ENCODE assay signal across 9 cellular contexts in genomic region chr11:63608353-63609345, GRCh38. TPM values are rescaled to one million over a fixed set of nuclear protein-coding genes. Genes with fewer than 3 reads are reported as not detected.
DNase-seq lines count a peak whose midpoint lies in the region; ATAC-seq, FAIRE-seq and TF ChIP-seq lines count a peak whose summit lies in the region.
"Had no signal": no experiment of that assay in that cellular context is flagged by ENCODE, and none has a peak within 500 bp of the region (broad histone marks: within the 10 kb centered on the region; RNA-seq: fewer than 3 reads in every experiment).

No MANE protein-coding gene starts in this region.

- ATAC-seq in IMR-90 (ENCODE audit: low read depth) (peak; percentile 61), HepG2 (no peak), GM21737 (IDR thresholded peaks at IDR 0.05; ENCODE audit: unreplicated experiment) (no peak), GM18861 (IDR thresholded peaks at IDR 0.05; ENCODE audit: unreplicated experiment) (no peak)

- H3K36me3 ChIP-seq in IMR-90 (ENCODE audit: control insufficient read depth, insufficient read depth, low read length) (no peaks in the 10 kb centered on the region), mammary epithelial cell (ENCODE audit: insufficient read depth, low read length) (no peaks in the 10 kb centered on the region), HepG2 (replicated peaks in 1 of 2; ENCODE audit: control insufficient read depth in 1 of 2, insufficient read depth in 2 of 2, low read length in 2 of 2) (no peaks in the 10 kb centered on the region)

- H3K23ac ChIP-seq in IMR-90 (ENCODE audit: low read depth, low read length) = 0 out of 2 replicates have a peak overlapping the region, but pooled peaks have one; percentile 3

- H3K9ac ChIP-seq in IMR-90 (ENCODE audit: low read depth, low read length) = no peak overlapping the region
- peak overlapping the region; percentile 10 for H3K9ac ChIP-seq in mammary epithelial cell (ENCODE audit: insufficient read depth, low read length)
- H3K9ac ChIP-seq in HepG2 (ENCODE audit: insufficient read depth, low read depth, low read length) = no peak overlapping the region; the same call in 1 of the 2 replicates

- no peak overlapping the region for H2BK15ac ChIP-seq in IMR-90 (ENCODE audit: low read depth, low read length)

- TF ChIP-seq RAD21 in IMR-90 (IDR thresholded peaks at IDR 0.05; ENCODE audit: low read length) = no peak
- TF ChIP-seq RAD21 in HepG2 (CRISPR knock-in tag; IDR thresholded peaks at IDR 0.05) = no peak

- TF ChIP-seq CTCF in IMR-90 (conservative IDR thresholded peaks at IDR 0.05; ENCODE audit: low read depth, low read length) (no peak), mammary epithelial cell (conservative IDR thresholded peaks at IDR 0.05 in 1 of 2, IDR thresholded peaks at IDR 0.05 in 1 of 2; ENCODE audit: extremely low read depth in 1 of 2, insufficient read depth in 1 of 2, low read depth in 1 of 2, low read length in 2 of 2) (no peak), HepG2 (CRISPR knock-in tag; IDR thresholded peaks at IDR 0.05) (no peak)

- TF ChIP-seq EP300 in HepG2 (IDR thresholded peaks at IDR 0.05; ENCODE audit: low read depth in 2 of 2, low read length in 2 of 2) (no peak), HepG2 (CRISPR knock-in tag; IDR thresholded peaks at IDR 0.05; ENCODE audit: borderline replicate concordance) (no peak)

- H4K20me1 ChIP-seq in IMR-90 (ENCODE audit: insufficient read depth, low read length) = no peaks in the 10 kb centered on the region
- H4K20me1 ChIP-seq in mammary epithelial cell (ENCODE audit: insufficient read depth, low read length) = no peaks in the 10 kb centered on the region
- no peaks in the 10 kb centered on the region for H4K20me1 ChIP-seq in HepG2 (ENCODE audit: insufficient read depth, low read length)

- H3K9me1 ChIP-seq in IMR-90 (ENCODE audit: insufficient read depth, low read length) = no peaks in the 10 kb centered on the region; the same call in 1 of the 2 replicates

- H4K5ac ChIP-seq in IMR-90 (ENCODE audit: low read depth, low read length) = peak overlapping the region; percentile 55

- peak overlapping the region; percentile 36; the same call in 1 of the 2 replicates for H3K4me2 ChIP-seq in IMR-90 (ENCODE audit: low read depth, low read length)
- peak overlapping the region; percentile 55 for H3K4me2 ChIP-seq in mammary epithelial cell (ENCODE audit: insufficient read depth, low read depth, low read length)
- H3K4me2 ChIP-seq in HepG2 (ENCODE audit: low read depth, low read length) = peak overlapping the region; percentile 60

- H2BK5ac ChIP-seq in IMR-90 (ENCODE audit: low read depth, low read length, poor library complexity, severe bottlenecking) = peak overlapping the region; percentile 28

- H3K79me2 ChIP-seq in mammary epithelial cell (ENCODE audit: insufficient read depth, low read length) (no peaks in the 10 kb centered on the region), HepG2 (ENCODE audit: insufficient read depth, low read length) (no peaks in the 10 kb centered on the region)

- H2AFZ ChIP-seq in IMR-90 (replicated peaks; ENCODE audit: low read length, poor library complexity) = no peak overlapping the region
- H2AFZ ChIP-seq in mammary epithelial cell (ENCODE audit: low read depth, low read length) = peak overlapping the region; percentile 60
- no peak overlapping the region for H2AFZ ChIP-seq in HepG2 (ENCODE audit: low read length)

- FAIRE-seq in HepG2 (lab: Jason Lieb, UNC) = no peak

- no CpG with 5 or more reads among the region's 11 CpGs for WGBS in IMR-90 (ENCODE audit: extremely low coverage in 2 of 2, insufficient read length in 1 of 2), 2 experiments
- WGBS in mammary epithelial cell (ENCODE audit: low coverage, missing lambda C conversion rate) = 18% methylated on average over 11 of the region's 11 CpGs
- WGBS in HepG2 (ENCODE audit: low lambda C conversion rate) = 59% methylated on average over 10 of the region's 11 CpGs

- intact Hi-C loops in IMR-90 (cut with micrococcal nuclease) = no loop called here
- intact Hi-C loops in mammary epithelial cell (cut with micrococcal nuclease) = loop anchor here (2.0 kb wide), 1 partner anchor 78 kb away; no protein-coding TSS in a partner anchor
- intact Hi-C loops in HepG2 (cut with micrococcal nuclease; ENCODE audit: unreplicated experiment) = no loop called here

- peak overlapping the region; percentile 91 for H3K18ac ChIP-seq in IMR-90 (ENCODE audit: low read depth, low read length)

- H3K79me1 ChIP-seq in IMR-90 (ENCODE audit: low read depth in 1 of 2, low read length in 2 of 2) = no peaks in the 10 kb centered on the region

- DNase-seq in IMR-90 (peak; percentile 66), mammary epithelial cell (peak; percentile 72), HepG2 (ENCODE audit: low spot score) (no peak), LoVo (ENCODE audit: low spot score) (no peak)
- DNase-seq: NCI-H510A; stimulated activated CD4-positive, alpha-beta T cell treated with anti-CD3 and anti-CD28 coated beads, Interleukin-15, amount 100 ng/mL, for 24 hours had no signal

- H3K4me1 ChIP-seq in IMR-90 (ENCODE audit: control insufficient read depth, insufficient read depth, low read length) = peaks cover 9% of the 10 kb centered on the region; the same call in 1 of the 2 replicates
- H3K4me1 ChIP-seq in mammary epithelial cell (ENCODE audit: insufficient read depth, low read length) = peaks cover 32% of the 10 kb centered on the region
- H3K4me1 ChIP-seq in HepG2 (ENCODE audit: insufficient read depth, low read length) = peaks cover 38% of the 10 kb centered on the region

- POLR2A ChIA-PET in IMR-90 (lab: Charles Lee; ENCODE audit: unreplicated experiment) = no interaction called here
- POLR2A ChIA-PET in HepG2 (lab: Yijun Ruan, JAX) = no interaction called here

- 0 out of 2 replicates have a peak, but pooled peaks cover 2% of the 10 kb centered on the region for H3K27me3 ChIP-seq in IMR-90 (ENCODE audit: control insufficient read depth, insufficient read depth, low read length)
- H3K27me3 ChIP-seq in mammary epithelial cell (ENCODE audit: insufficient read depth, low read length) = no peaks in the 10 kb centered on the region
- H3K27me3 ChIP-seq in HepG2 (ENCODE audit: control insufficient read depth in 1 of 2, insufficient read depth in 2 of 2, low read length in 2 of 2) = no peaks in the 10 kb centered on the region

- in situ Hi-C loops in IMR-90 (cut with MboI; ENCODE audit: low sequenced_read_pairs) = no loop called here
- in situ Hi-C loops in mammary epithelial cell (cut with MboI; ENCODE audit: low sequenced_read_pairs in 2 of 2) = no loop called here
- in situ Hi-C loops in HepG2 (cut with HindIII; ENCODE audit: extremely low pct_ligation_motif_present, low pct_unique_long_range_greater_than_20kb) = no loop called here

- H4K8ac ChIP-seq in IMR-90 (ENCODE audit: low read depth in 2 of 2, low read length in 2 of 2) = peak overlapping the region; percentile 28 to 31

- peak overlapping the region; percentile 47 for H2AK9ac ChIP-seq in IMR-90 (replicated peaks; ENCODE audit: low read depth, low read length, poor library complexity)

- peak overlapping the region; percentile 75 for H2BK120ac ChIP-seq in IMR-90 (ENCODE audit: low read depth, low read length)

- peak overlapping the region; percentile 83 for H2BK20ac ChIP-seq in IMR-90 (ENCODE audit: low read depth, low read length)

- dilution Hi-C loops in IMR-90 (cut with HindIII; ENCODE audit: low sequenced_read_pairs, unreplicated experiment) (no loop called here), mammary epithelial cell (cut with HindIII; ENCODE audit: low sequenced_read_pairs) (no loop called here)

- H3K27ac ChIP-seq in IMR-90 (ENCODE audit: insufficient read depth, low read length) (no peak overlapping the region), mammary epithelial cell (ENCODE audit: insufficient read depth, low read depth, low read length) (peak overlapping the region; percentile 40), HepG2 (ENCODE audit: extremely low read length, insufficient read depth, low read length) (no peak overlapping the region), temporal lobe (ENCODE audit: low read depth, low read length) (peak overlapping the region; percentile 98)

- peak overlapping the region; percentile 58; the same call in 1 of the 2 replicates for H3K4ac ChIP-seq in IMR-90 (ENCODE audit: low read depth, low read length)

- H2AK5ac ChIP-seq in IMR-90 (ENCODE audit: low read depth, low read length) = peak overlapping the region; percentile 38; the same call in 1 of the 2 replicates

- BruUV-seq in IMR-90 (replicated peaks; lab: Mats Ljungman, UMichigan) (no TSS peak), mammary epithelial cell (replicated peaks; lab: Mats Ljungman, UMichigan) (no TSS peak), HepG2 (replicated peaks; lab: Mats Ljungman, UMichigan) (no TSS peak)

- peak overlapping the region; percentile 66 for H4K91ac ChIP-seq in IMR-90 (ENCODE audit: insufficient read depth, low read depth, low read length)

- CTCF ChIA-PET in IMR-90 (lab: Yijun Ruan, JAX) (interaction anchor here (0.5 kb wide), 1 partner anchor 146 kb away, joined by 5 read pairs; no protein-coding TSS in a partner anchor), mammary epithelial cell (lab: Charles Lee; ENCODE audit: low non-redundant PET) (no interaction called here), HepG2 (lab: Yijun Ruan, JAX; ENCODE audit: low intra/inter-chr PET ratio, low total read pairs) (no interaction called here)

- H3K9me3 ChIP-seq in IMR-90 (ENCODE audit: control insufficient read depth, insufficient read depth, low read length) = no peaks in the 10 kb centered on the region
- H3K9me3 ChIP-seq in mammary epithelial cell (replicated peaks; ENCODE audit: insufficient read depth, low read length) = no peaks in the 10 kb centered on the region
- H3K9me3 ChIP-seq in HepG2 (ENCODE audit: low read length) = no peaks in the 10 kb centered on the region

- H3K4me3 ChIP-seq in IMR-90 (ENCODE audit: insufficient read depth, low read depth, low read length) (no peak overlapping the region), mammary epithelial cell (replicated peaks in 1 of 3; ENCODE audit: insufficient read depth in 1 of 3, low read depth in 2 of 3, low read length in 3 of 3) (no peak overlapping the region), HepG2 (replicated peaks in 1 of 3; ENCODE audit: insufficient read depth in 1 of 3, low read depth in 2 of 3, low read length in 3 of 3) (peak overlapping the region in 1 of 3 experiments; percentile 35; a peak in 1 of 6 replicates)

- peak overlapping the region; percentile 10; the same call in 1 of the 2 replicates for H3K14ac ChIP-seq in IMR-90 (replicated peaks; ENCODE audit: low read depth, low read length)

- TF ChIP-seq POLR2A in IMR-90 (IDR thresholded peaks at IDR 0.05; ENCODE audit: low read depth, low read length) (no peak), HepG2 (IDR thresholded peaks at IDR 0.05; ENCODE audit: insufficient read depth in 1 of 2, low read depth in 2 of 2, low read length in 2 of 2) (no peak)

- H3K56ac ChIP-seq in IMR-90 (ENCODE audit: extremely low read depth, insufficient read depth, low read length) = no peak overlapping the region

RNA-seq across cellular contexts. Expression of gene PLAAT3, which starts 5.6 kb away (rescaled TPM):
- total RNA-seq in IMR-90 (2012; rRNA removed) = 3.2 and 3.3 TPM in 2 replicates
- polyA plus RNA-seq in IMR-90 (2012; rRNA removed) = 3.9 and 4.5 TPM in 2 replicates
- polyA plus RNA-seq in IMR-90 (2012; cell fraction: cytosol; rRNA removed) = 7.4 and 9.5 TPM in 2 replicates
- 2.0 and 3.0 TPM in 2 replicates for polyA plus RNA-seq in IMR-90 (2012; cell fraction: nucleus; rRNA removed; ENCODE audit: low replicate concordance)
- 1 to 10 TPM; 2.7 to 6.3 TPM for total RNA-seq in mammary epithelial cell
- polyA plus RNA-seq in mammary epithelial cell = 2.1 TPM
- polyA minus RNA-seq in mammary epithelial cell = 13.1 TPM
- total RNA-seq in HepG2 (2016; rRNA removed; fragmentation: Illumina TruSeq; extraction: Trizol) = 9.3 and 10.2 TPM in 2 replicates
- 3.6 and 6.6 TPM in 2 replicates for total RNA-seq in HepG2 (2016; cell fraction: cytosol; rRNA removed; fragmentation: Illumina TruSeq; extraction: Trizol; ENCODE audit: low read depth)
- total RNA-seq in HepG2 (2016; cell fraction: insoluble cytoplasmic fraction; rRNA removed; fragmentation: Illumina TruSeq; extraction: Trizol) = 7.3 and 9.9 TPM in 2 replicates
- total RNA-seq in HepG2 (2016; cell fraction: membrane; rRNA removed; fragmentation: Illumina TruSeq; extraction: Trizol) = 4.8 and 8.0 TPM in 2 replicates
- total RNA-seq in HepG2 (2016; cell fraction: nucleus; rRNA removed; fragmentation: Illumina TruSeq; extraction: Trizol) = 2.6 and 3.3 TPM in 2 replicates
- polyA plus RNA-seq in HepG2 (2011; rRNA removed) = 16.4 and 17.2 TPM in 2 replicates
- polyA plus RNA-seq in HepG2 (2011; cell fraction: cytosol; rRNA removed) = 235 and 350 TPM in 2 replicates
- polyA plus RNA-seq in HepG2 (2011; cell fraction: nucleus; rRNA removed) = 17.6 and 47.1 TPM in 2 replicates
- 9.6 and 14.5 TPM in 2 replicates for polyA plus RNA-seq in HepG2 (2012)
- 6.6 and 11.3 TPM in 2 replicates for polyA plus RNA-seq in HepG2 (2016; cell fraction: cytosol; fragmentation: Illumina TruSeq; extraction: Trizol; ENCODE audit: low read depth)
- polyA plus RNA-seq in HepG2 (2016; cell fraction: insoluble cytoplasmic fraction; fragmentation: Illumina TruSeq; extraction: Trizol; ENCODE audit: low read depth) = 13.9 and 14.7 TPM in 2 replicates
- polyA plus RNA-seq in HepG2 (2016; cell fraction: membrane; fragmentation: Illumina TruSeq; extraction: Trizol; ENCODE audit: low read depth) = 7.9 and 11.4 TPM in 2 replicates
- polyA plus RNA-seq in HepG2 (2016; cell fraction: nucleus; fragmentation: Illumina TruSeq; extraction: Trizol; ENCODE audit: insufficient read depth, low read depth) = 6.0 and 6.3 TPM in 2 replicates
- 18.0 and 61.6 TPM in 2 replicates for polyA minus RNA-seq in HepG2 (2011; rRNA and poly(A)+ RNA removed; ENCODE audit: low replicate concordance)
- polyA minus RNA-seq in HepG2 (2011; cell fraction: cytosol; rRNA and poly(A)+ RNA removed) = 4.5 and 6.8 TPM in 2 replicates
- polyA minus RNA-seq in HepG2 (2011; cell fraction: nucleus; rRNA and poly(A)+ RNA removed) = 3.5 and 3.7 TPM in 2 replicates
- 3.7 TPM for total RNA-seq in temporal lobe

RNA-seq across cellular contexts. Expression of gene PLAAT2, which starts 45.5 kb away (rescaled TPM):
- not detected in 2 replicates for total RNA-seq in IMR-90 (2012; rRNA removed)
- not detected in 2 replicates for polyA plus RNA-seq in IMR-90 (2012; rRNA removed)
- polyA plus RNA-seq in IMR-90 (2012; cell fraction: cytosol; rRNA removed) = not detected in 2 replicates
- polyA plus RNA-seq in IMR-90 (2012; cell fraction: nucleus; rRNA removed; ENCODE audit: low replicate concordance) = not detected in 2 replicates
- under 1 TPM in 1 of 2 donors, not detected in 1; 0.87 TPM for total RNA-seq in mammary epithelial cell
- 1.6 TPM for polyA plus RNA-seq in mammary epithelial cell
- polyA minus RNA-seq in mammary epithelial cell = not detected
- 0.29 TPM in 1 of 2 replicates, not detected in the other for total RNA-seq in HepG2 (2016; rRNA removed; fragmentation: Illumina TruSeq; extraction: Trizol)
- total RNA-seq in HepG2 (2016; cell fraction: cytosol; rRNA removed; fragmentation: Illumina TruSeq; extraction: Trizol; ENCODE audit: low read depth) = not detected in 2 replicates
- 0.26 and 0.28 TPM in 2 replicates for total RNA-seq in HepG2 (2016; cell fraction: insoluble cytoplasmic fraction; rRNA removed; fragmentation: Illumina TruSeq; extraction: Trizol)
- 0.45 and 0.62 TPM in 2 replicates for total RNA-seq in HepG2 (2016; cell fraction: membrane; rRNA removed; fragmentation: Illumina TruSeq; extraction: Trizol)
- not detected in 2 replicates for total RNA-seq in HepG2 (2016; cell fraction: nucleus; rRNA removed; fragmentation: Illumina TruSeq; extraction: Trizol)
- 0.09 and 0.22 TPM in 2 replicates for polyA plus RNA-seq in HepG2 (2011; rRNA removed)
- polyA plus RNA-seq in HepG2 (2011; cell fraction: cytosol; rRNA removed) = 0.08 and 0.38 TPM in 2 replicates
- polyA plus RNA-seq in HepG2 (2011; cell fraction: nucleus; rRNA removed) = 0.64 TPM in 1 of 2 replicates, not detected in the other
- polyA plus RNA-seq in HepG2 (2012) = 0.23 and 0.49 TPM in 2 replicates
- 0.25 and 0.33 TPM in 2 replicates for polyA plus RNA-seq in HepG2 (2016; cell fraction: cytosol; fragmentation: Illumina TruSeq; extraction: Trizol; ENCODE audit: low read depth)
- not detected in 2 replicates for polyA plus RNA-seq in HepG2 (2016; cell fraction: insoluble cytoplasmic fraction; fragmentation: Illumina TruSeq; extraction: Trizol; ENCODE audit: low read depth)
- polyA plus RNA-seq in HepG2 (2016; cell fraction: membrane; fragmentation: Illumina TruSeq; extraction: Trizol; ENCODE audit: low read depth) = 0.41 TPM in 1 of 2 replicates, not detected in the other
- not detected in 2 replicates for polyA plus RNA-seq in HepG2 (2016; cell fraction: nucleus; fragmentation: Illumina TruSeq; extraction: Trizol; ENCODE audit: insufficient read depth, low read depth)
- polyA minus RNA-seq in HepG2 (2011; rRNA and poly(A)+ RNA removed; ENCODE audit: low replicate concordance) = 0.51 and 0.74 TPM in 2 replicates
- polyA minus RNA-seq in HepG2 (2011; cell fraction: cytosol; rRNA and poly(A)+ RNA removed) = not detected in 2 replicates
- not detected in 2 replicates for polyA minus RNA-seq in HepG2 (2011; cell fraction: nucleus; rRNA and poly(A)+ RNA removed)
- 0.25 TPM for total RNA-seq in temporal lobe

Comparison
In these comparisons a context has a peak if more than half of its experiments do, and no peak if none do; other contexts are left out.
1. DNase-seq: peak in IMR-90 (single experiment) and mammary epithelial cell (single experiment); none in HepG2 (single experiment) and LoVo (single experiment).
2. H3K27ac ChIP-seq: peak in mammary epithelial cell (single experiment) and temporal lobe (single experiment); none in IMR-90 (single experiment) and HepG2 (single experiment).
3. Peak in every context shown above with its lines, with median percentiles within 50 percentile points of each other: H3K4me2 ChIP-seq.